In genomic region chrX:50707955-50708694, GRCh38 we compare ENCODE assay signal across 35 cellular contexts.
A peak's percentile ranks its signal among the peaks of the same experiment; 100 is the strongest.
DNase-seq lines count a peak whose midpoint lies in the region; ATAC-seq, FAIRE-seq and TF ChIP-seq lines count a peak whose summit lies in the region.
"Had no signal": no experiment of that assay in that cellular context is flagged by ENCODE, and none has a peak within 500 bp of the region (broad histone marks: within the 10 kb centered on the region; RNA-seq: fewer than 3 reads in every experiment).

No MANE protein-coding gene starts in this region.

- H2BK12ac ChIP-seq in H1 (ENCODE audit: low read depth, low read length) = peak overlapping the region; percentile 68; the same call in 1 of the 2 replicates

- no peaks in the 10 kb centered on the region for H3K36me3 ChIP-seq in H1 (ENCODE audit: control insufficient read depth in 2 of 4, insufficient read depth in 4 of 4, low read length in 3 of 4)
- no peaks in the 10 kb centered on the region for H3K36me3 ChIP-seq in neural progenitor cell
- no peaks in the 10 kb centered on the region for H3K36me3 ChIP-seq in HAP-1 (replicated peaks)
- no peaks in the 10 kb centered on the region for H3K36me3 ChIP-seq in SK-N-SH (replicated peaks in 1 of 2; ENCODE audit: control insufficient read depth in 1 of 2, insufficient read depth in 2 of 2, low read length in 1 of 2)
- no peaks in the 10 kb centered on the region for H3K36me3 ChIP-seq in sigmoid colon
- H3K36me3 ChIP-seq: BLaER1 treated with 17β-estradiol and CSF1 and Interleukin-3, amounts not matched to agents 10 nM and 100 nM; WERI-Rb-1 had no signal

- H3K27me3 Mint-ChIP-seq in neural progenitor cell (ENCODE audit: insufficient read depth, low read depth) = no peaks in the 10 kb centered on the region
- H3K27me3 Mint-ChIP-seq: progenitor cell of endocrine pancreas; stimulated activated naive CD8-positive, alpha-beta T cell treated with anti-CD3 and anti-CD28 coated beads, Interleukin-15, Interleukin-2, amounts not matched to agents 100 ng/mL and 50 ng/mL, for 24 hours had no signal

- no peak overlapping the region for H3K14ac ChIP-seq in H1 (ENCODE audit: insufficient read length)

- CTCF ChIA-PET in H1 (lab: Charles Lee; ENCODE audit: partially characterized antibody) (interaction anchor here (0.6 to 1.4 kb wide), 5 partner anchors 16 to 198 kb away, joined by 3 to 5 read pairs (median 3); no protein-coding TSS in a partner anchor), SK-N-SH (lab: Yijun Ruan, JAX) (interaction anchor here (1.3 kb wide), 1 partner anchor 212 kb away, joined by 4 read pairs; no protein-coding TSS in a partner anchor)

- H3K27ac Mint-ChIP-seq in neural progenitor cell = no peak overlapping the region
- H3K27ac Mint-ChIP-seq: activated naive CD8-positive, alpha-beta T cell treated with anti-CD3 and anti-CD28 coated beads, Interleukin-2, amount 10 ng/mL, durations not matched to agents 7 days and 5 days; activated T-cell treated with anti-CD3 and anti-CD28 coated beads, Interleukin-2, amount 50 U/mL, for 24 hours; progenitor cell of endocrine pancreas; stimulated activated naive CD8-positive, alpha-beta T cell treated with anti-CD3 and anti-CD28 coated beads, Interleukin-15, Interleukin-2, amounts not matched to agents 100 ng/mL and 50 ng/mL, for 24 hours had no signal

- H3K23ac ChIP-seq in H1 (ENCODE audit: insufficient read length) = no peak overlapping the region

- H3K9me3 ChIP-seq in H1 (ENCODE audit: insufficient read depth in 2 of 2, low read depth in 1 of 2, low read length in 1 of 2) (no peaks in the 10 kb centered on the region), neural progenitor cell (ENCODE audit: low read depth) (no peaks in the 10 kb centered on the region), HAP-1 (no peaks in the 10 kb centered on the region), SK-N-SH (no peaks in the 10 kb centered on the region), sigmoid colon (no peaks in the 10 kb centered on the region)

- H4K20me1 ChIP-seq in H1 (replicated peaks in 1 of 2; ENCODE audit: control insufficient read depth in 1 of 2, insufficient read depth in 2 of 2, low read length in 2 of 2) (no peaks in the 10 kb centered on the region), neural progenitor cell (ENCODE audit: low read depth) (no peaks in the 10 kb centered on the region), SK-N-SH (ENCODE audit: insufficient read depth) (no peaks in the 10 kb centered on the region)

- H4K91ac ChIP-seq in H1 (replicated peaks; ENCODE audit: insufficient read length, low read length) = no peak overlapping the region

- H3K79me1 ChIP-seq in H1 (ENCODE audit: low read depth, low read length) = no peaks in the 10 kb centered on the region

- H3K4me2 ChIP-seq in H1 (ENCODE audit: insufficient read depth in 1 of 2, low read depth in 2 of 2, low read length in 2 of 2) (no peak overlapping the region), neural progenitor cell (no peak overlapping the region), SK-N-SH (no peak overlapping the region)
- H3K4me2 ChIP-seq: BLaER1 treated with 17β-estradiol and CSF1 and Interleukin-3, amounts not matched to agents 10 nM and 100 nM; PC-9 had no signal

- DNase-seq in AG10803 (ENCODE audit: low read depth) (peak; percentile 63), NCI-H2227 (lab: John Stamatoyannopoulos, UW; ENCODE audit: unreplicated experiment) (peak; percentile 11), H1 (ENCODE audit: low read depth in 1 of 2, low spot score in 2 of 2) (no peak), neural progenitor cell (ENCODE audit: low spot score) (no peak), HAP-1 (ENCODE audit: low spot score in 2 of 2) (no peak), SK-N-SH (no peak), sigmoid colon (no peak)
- DNase-seq: ACHN; activated CD4-positive, alpha-beta T cell treated with anti-CD3 and anti-CD28 coated beads for 48 hours; activated CD8-positive, alpha-beta memory T cell treated with anti-CD3 and anti-CD28 coated beads for 24 hours; activated gamma-delta T cell; activated naive CD8-positive, alpha-beta T cell treated with anti-CD3 and anti-CD28 coated beads, Interleukin-2, amount 10 ng/mL, durations not matched to agents 7 days and 5 days; activated T-cell treated with anti-CD3 and anti-CD28 coated beads, Interleukin-2, amount 50 U/mL, for 24 hours; COR-L47; DMS79; effector CD4-positive, alpha-beta T cell; HCEC 1CT; head of caudate nucleus; kidney; NCI-H1694; NCI-H2171 treated with DMSO at 0.1 percent for 48 hours; NCI-H524 treated with DMSO at 0.1 percent for 48 hours; PC-9; T-helper 9 cell; WERI-Rb-1 had no signal

- peaks cover 3% of the 10 kb centered on the region for H3K9me3 Mint-ChIP-seq in neural progenitor cell
- H3K9me3 Mint-ChIP-seq: activated naive CD8-positive, alpha-beta T cell treated with anti-CD3 and anti-CD28 coated beads, Interleukin-2, amount 10 ng/mL, durations not matched to agents 7 days and 5 days; activated T-cell treated with anti-CD3 and anti-CD28 coated beads, Interleukin-2, amount 50 U/mL, for 24 hours; stimulated activated naive CD8-positive, alpha-beta T cell treated with anti-CD3 and anti-CD28 coated beads, Interleukin-15, Interleukin-2, amounts not matched to agents 100 ng/mL and 50 ng/mL, for 24 hours had no signal

- TF ChIP-seq RAD21 in H1 (IDR thresholded peaks at IDR 0.05 in 1 of 2, conservative IDR thresholded peaks at IDR 0.05 in 1 of 2; ENCODE audit: low read depth in 2 of 2, low read length in 2 of 2) = no peak
- no peak for TF ChIP-seq RAD21 in SK-N-SH (IDR thresholded peaks at IDR 0.05; ENCODE audit: low read length)

- no peak overlapping the region for H3K56ac ChIP-seq in H1 (replicated peaks; ENCODE audit: insufficient read length, low read depth, low read length)

- in situ Hi-C loops in HAP-1 (cut with MboI; ENCODE audit: low sequenced_read_pairs) = no loop called here

- H2BK120ac ChIP-seq in H1 (replicated peaks; ENCODE audit: low read depth, low read length) = no peak overlapping the region

- H3K9ac ChIP-seq in H1 (replicated peaks in 1 of 4; ENCODE audit: extremely low read depth in 1 of 4, low read depth in 3 of 4, low read length in 3 of 4) (no peak overlapping the region), neural progenitor cell (no peak overlapping the region), SK-N-SH (no peak overlapping the region)
- H3K9ac ChIP-seq: BLaER1 treated with 17β-estradiol and CSF1 and Interleukin-3, amounts not matched to agents 10 nM and 100 nM had no signal

- peak overlapping the region; percentile 5 for H3K4me3 Mint-ChIP-seq in neural progenitor cell
- H3K4me3 Mint-ChIP-seq: activated naive CD8-positive, alpha-beta T cell treated with anti-CD3 and anti-CD28 coated beads, Interleukin-2, amount 10 ng/mL, durations not matched to agents 7 days and 5 days; activated T-cell treated with anti-CD3 and anti-CD28 coated beads, Interleukin-2, amount 50 U/mL, for 24 hours; stimulated activated naive CD8-positive, alpha-beta T cell treated with anti-CD3 and anti-CD28 coated beads, Interleukin-15, Interleukin-2, amounts not matched to agents 100 ng/mL and 50 ng/mL, for 24 hours had no signal

- no peak overlapping the region for H2BK20ac ChIP-seq in H1 (ENCODE audit: low read length)

- no peak overlapping the region for H3K4ac ChIP-seq in H1 (replicated peaks; ENCODE audit: insufficient read length, low read depth, low read length)

- FAIRE-seq in H1 (lab: Jason Lieb, UNC) = no peak
- FAIRE-seq: kidney had no signal

- intact Hi-C loops in sigmoid colon (cut with DNase I) = no loop called here

- H2AFZ ChIP-seq in H1 (ENCODE audit: low read length) (no peak overlapping the region), neural progenitor cell (replicated peaks) (no peak overlapping the region), SK-N-SH (ENCODE audit: low read depth) (no peak overlapping the region)
- H2AFZ ChIP-seq: PC-9 had no signal

- no peak overlapping the region for H4K5ac ChIP-seq in H1 (ENCODE audit: insufficient read length, low read depth, low read length)

- H3K4me3 ChIP-seq in AG10803 (ENCODE audit: low read length) (no peak overlapping the region), H1 (ENCODE audit: extremely low read depth in 1 of 4, insufficient read depth in 2 of 4, low read depth in 3 of 4, low read length in 4 of 4) (no peak overlapping the region), neural progenitor cell (no peak overlapping the region), HAP-1 (no peak overlapping the region), SK-N-SH (ENCODE audit: low read depth in 2 of 2, low read length in 1 of 2) (no peak overlapping the region), sigmoid colon (no peak overlapping the region)
- H3K4me3 ChIP-seq: BLaER1 treated with 17β-estradiol and CSF1 and Interleukin-3, amounts not matched to agents 10 nM and 100 nM; lung; PC-9 had no signal

- no peak for TF ChIP-seq EP300 in H1 (IDR thresholded peaks at IDR 0.05; ENCODE audit: borderline replicate concordance in 1 of 2, low read depth in 2 of 2, low read length in 2 of 2)
- no peak for TF ChIP-seq EP300 in SK-N-SH (IDR thresholded peaks at IDR 0.05; ENCODE audit: borderline replicate concordance in 1 of 2, low read depth in 1 of 2, low read length in 1 of 2)
- TF ChIP-seq EP300 in sigmoid colon (IDR thresholded peaks at IDR 0.05) = no peak

- no peak for TF ChIP-seq POLR2A in H1 (IDR thresholded peaks at IDR 0.05; ENCODE audit: control extremely low read depth in 1 of 2, low read depth in 2 of 2, low read length in 2 of 2)
- no peak for TF ChIP-seq POLR2A in sigmoid colon (IDR thresholded peaks at IDR 0.05)

- ATAC-seq in HG02610 (IDR thresholded peaks at IDR 0.05; ENCODE audit: unreplicated experiment) = no peak
- ATAC-seq: Right ventricle myocardium inferior, sciatic nerve had no signal

- H2AK5ac ChIP-seq in H1 (ENCODE audit: low read depth, low read length) = no peak overlapping the region

- no peak overlapping the region for H2BK15ac ChIP-seq in H1 (ENCODE audit: low read length)

- 76% methylated on average over 8 of the region's 8 CpGs; no CpG with 5 or more reads in 1 of the 2 experiments for WGBS in H1 (ENCODE audit: extremely low coverage in 1 of 2, insufficient coverage in 1 of 2, insufficient read length in 1 of 2, insufficient replicate concordance in 2 of 2, low coverage in 1 of 2, low lambda C conversion rate in 2 of 2, missing lambda C conversion rate in 1 of 2), 2 experiments
- WGBS in SK-N-SH (ENCODE audit: low lambda C conversion rate) = 29% methylated on average over 8 of the region's 8 CpGs
- WGBS in sigmoid colon, 2 donors = 65 to 68% methylated on average over 8 of the region's 8 CpGs

- H3K18ac ChIP-seq in H1 (ENCODE audit: extremely low read depth, low read length) = no peak overlapping the region; the same call in 1 of the 2 replicates

- H3K79me2 ChIP-seq in H1 (ENCODE audit: control insufficient read depth in 1 of 2, insufficient read depth in 2 of 2, low read length in 2 of 2) = no peaks in the 10 kb centered on the region
- H3K79me2 ChIP-seq in neural progenitor cell (ENCODE audit: low read depth) = no peaks in the 10 kb centered on the region
- H3K79me2 ChIP-seq in SK-N-SH (ENCODE audit: insufficient read depth) = no peaks in the 10 kb centered on the region

- peaks cover 36% of the 10 kb centered on the region for H3K4me1 Mint-ChIP-seq in neural progenitor cell
- H3K4me1 Mint-ChIP-seq: activated naive CD8-positive, alpha-beta T cell treated with anti-CD3 and anti-CD28 coated beads, Interleukin-2, amount 10 ng/mL, durations not matched to agents 7 days and 5 days had no signal

- H3K27ac ChIP-seq in H1 (ENCODE audit: low read depth, low read length) = no peak overlapping the region
- no peak overlapping the region for H3K27ac ChIP-seq in neural progenitor cell
- no peak overlapping the region for H3K27ac ChIP-seq in SK-N-SH (ENCODE audit: low read depth in 2 of 2, low read length in 1 of 2)
- H3K27ac ChIP-seq in sigmoid colon = no peak overlapping the region
- H3K27ac ChIP-seq: BLaER1 treated with 17β-estradiol and CSF1 and Interleukin-3, amounts not matched to agents 10 nM and 100 nM; epithelial cell of prostate; HL-60; PC-9; WERI-Rb-1 had no signal

- TF ChIP-seq CTCF in AG10803 (conservative IDR thresholded peaks at IDR 0.05; ENCODE audit: low read length) (no peak), H1 (IDR thresholded peaks at IDR 0.05; ENCODE audit: control extremely low read depth in 1 of 3, insufficient read depth in 1 of 3, low read depth in 1 of 3, low read length in 3 of 3) (no peak), neural progenitor cell (IDR thresholded peaks at IDR 0.05) (no peak), SK-N-SH (IDR thresholded peaks at IDR 0.05) (no peak), sigmoid colon (IDR thresholded peaks at IDR 0.05) (no peak)

- H4K8ac ChIP-seq in H1 (ENCODE audit: extremely low read depth, insufficient read depth, low read length) = no peak overlapping the region

- peaks cover 1 to 11% (median 4%) of the 10 kb centered on the region in 4 experiments; a peak in 6 of 7 replicates for H3K4me1 ChIP-seq in H1 (replicated peaks in 1 of 4; ENCODE audit: control insufficient read depth in 3 of 4, insufficient read depth in 4 of 4, low read length in 3 of 4)
- no peaks in the 10 kb centered on the region for H3K4me1 ChIP-seq in neural progenitor cell
- H3K4me1 ChIP-seq in HAP-1 = peaks cover 34% of the 10 kb centered on the region
- H3K4me1 ChIP-seq in SK-N-SH (ENCODE audit: control insufficient read depth in 1 of 2, insufficient read depth in 2 of 2, low read depth in 1 of 2, low read length in 1 of 2) = no peaks in the 10 kb centered on the region; a peak in 2 of 4 replicates
- H3K4me1 ChIP-seq in sigmoid colon = peaks cover 0 to 19% (median 3%) of the 10 kb centered on the region in 4 donors
- H3K4me1 ChIP-seq: BLaER1 treated with 17β-estradiol and CSF1 and Interleukin-3, amounts not matched to agents 10 nM and 100 nM had no signal

- H3K27me3 ChIP-seq in H1 (replicated peaks in 1 of 4; ENCODE audit: control insufficient read depth in 3 of 4, extremely low read depth in 1 of 4, insufficient read depth in 3 of 4, low read length in 3 of 4) (0 out of 7 replicates have a peak, but pooled peaks cover 0 to 3% (median 0%) of the 10 kb centered on the region in 4 experiments), neural progenitor cell (peaks cover 8% of the 10 kb centered on the region), HAP-1 (ENCODE audit: low read depth) (no peaks in the 10 kb centered on the region), SK-N-SH (ENCODE audit: insufficient read depth) (no peaks in the 10 kb centered on the region; the same call in 1 of the 2 replicates), sigmoid colon (peaks cover 0 to 9% (median 0%) of the 10 kb centered on the region in 3 donors)

- H2BK5ac ChIP-seq in H1 (ENCODE audit: low read depth, low read length) = no peak overlapping the region

- H3K36me3 Mint-ChIP-seq in neural progenitor cell = no peaks in the 10 kb centered on the region
- H3K36me3 Mint-ChIP-seq: activated naive CD8-positive, alpha-beta T cell treated with anti-CD3 and anti-CD28 coated beads, Interleukin-2, amount 10 ng/mL, durations not matched to agents 7 days and 5 days; brain had no signal

- POLR2A ChIA-PET in H1 (lab: Charles Lee; ENCODE audit: partially characterized antibody) (interaction anchor here (0.5 kb wide), 1 partner anchor 56 kb away, joined by 3 read pairs; no protein-coding TSS in a partner anchor), SK-N-SH (lab: Yijun Ruan, JAX) (no interaction called here)

- H3F3A ChIP-seq in neural progenitor cell (ENCODE audit: low read depth) = peaks cover 9% of the 10 kb centered on the region
- no peaks in the 10 kb centered on the region for H3F3A ChIP-seq in SK-N-SH (replicated peaks; ENCODE audit: insufficient read depth)

- H3K23me2 ChIP-seq in H1 (ENCODE audit: low read depth, low read length) = no peaks in the 10 kb centered on the region

- H3K9me2 ChIP-seq in SK-N-SH = no peaks in the 10 kb centered on the region

Comparison
In these comparisons a context has a peak if more than half of its experiments do, and no peak if none do; other contexts are left out.
1. DNase-seq: peak in AG10803 (single experiment) and NCI-H2227 (single experiment); none in H1 (0 of 2), neural progenitor cell (single experiment), HAP-1 (0 of 2), SK-N-SH (single experiment) and sigmoid colon (single experiment).